Comparison of ENCODE assay signal across 8 cellular contexts in genomic region chr16:81745704-81746558, GRCh38. TPM values are rescaled to one million over a fixed set of nuclear protein-coding genes. Genes with fewer than 3 reads are reported as not detected.
DNase-seq lines count a peak whose midpoint lies in the region; ATAC-seq and TF ChIP-seq lines count a peak whose summit lies in the region.

No MANE protein-coding gene starts in this region.

- CTCF ChIA-PET in GM10248 (lab: Yijun Ruan, JAX): interaction anchor here (0.7 to 1.7 kb wide), 3 partner anchors 8 to 129 kb away, joined by 3 read pairs; no protein-coding TSS in a partner anchor
- CTCF ChIA-PET in HEK293T (lab: Yijun Ruan, JAX): interaction anchor here (0.7 kb wide), 1 partner anchor 16 kb away, joined by 3 read pairs; no protein-coding TSS in a partner anchor
- CTCF ChIA-PET in activated CD8-positive, alpha-beta T cell treated with anti-CD3 and anti-CD28 coated beads for 36 hours (lab: Charles Lee): interaction anchor here (1.7 kb wide), 1 partner anchor 128 kb away, joined by 8 read pairs; no protein-coding TSS in a partner anchor

- H3K9me3 Mint-ChIP-seq in activated CD8-positive, alpha-beta T cell treated with anti-CD3 and anti-CD28 coated beads for 36 hours: no peaks in the 10 kb centered on the region
- no peaks in the 10 kb centered on the region for H3K9me3 Mint-ChIP-seq in memory B cell

- peak; percentile 84 for DNase-seq in GM10248 (ENCODE audit: extremely low spot score)
- peak; percentile 84 for DNase-seq in HEK293T (ENCODE audit: extremely low spot score)
- DNase-seq in NCI-H2171 treated with DMSO at 0.1 percent for 48 hours (lab: John Stamatoyannopoulos, UW): peak; percentile 71
- DNase-seq in activated CD8-positive, alpha-beta T cell treated with anti-CD3 and anti-CD28 coated beads for 36 hours: peak; percentile 84
- peak; percentile 65 for DNase-seq in effector CD4-positive, alpha-beta T cell
- DNase-seq in memory B cell (ENCODE audit: low spot score in 2 of 2): peak; percentile 69 to 74
- peak; percentile 45 for DNase-seq in stimulated activated CD8-positive, alpha-beta memory T cell treated with anti-CD3 and anti-CD28 coated beads, Interleukin-12 subunit alpha, Interleukin-12 subunit beta, amount 100 ng/mL, for 24 hours (ENCODE audit: extremely low read depth)

- H3K4me1 Mint-ChIP-seq in activated CD8-positive, alpha-beta T cell treated with anti-CD3 and anti-CD28 coated beads for 36 hours (ENCODE audit: low read depth): peaks cover 16% of the 10 kb centered on the region
- H3K4me1 Mint-ChIP-seq in memory B cell: peaks cover 33% of the 10 kb centered on the region

- intact Hi-C loops in activated CD8-positive, alpha-beta T cell treated with anti-CD3 and anti-CD28 coated beads for 36 hours (cut with micrococcal nuclease): no loop called here

- POLR2A ChIA-PET in GM10248 (lab: Yijun Ruan, JAX) (no interaction called here), HEK293T (lab: Yijun Ruan, JAX) (no interaction called here)
- POLR2A ChIA-PET in activated CD8-positive, alpha-beta T cell treated with anti-CD3 and anti-CD28 coated beads for 36 hours (lab: Charles Lee): no interaction called here

- H3K36me3 Mint-ChIP-seq in activated CD8-positive, alpha-beta T cell treated with anti-CD3 and anti-CD28 coated beads for 36 hours (ENCODE audit: low read depth): no peaks in the 10 kb centered on the region
- H3K36me3 Mint-ChIP-seq in memory B cell: no peaks in the 10 kb centered on the region

- TF ChIP-seq CTCF in GM10248 (IDR thresholded peaks at IDR 0.05; ENCODE audit: control extremely low read depth, extremely low read depth, low read depth, missing control alignments): no peak
- TF ChIP-seq CTCF in activated CD8-positive, alpha-beta T cell treated with anti-CD3 and anti-CD28 coated beads for 36 hours (IDR thresholded peaks at IDR 0.05): no peak

- peak overlapping the region; percentile 63 for H3K4me3 Mint-ChIP-seq in activated CD8-positive, alpha-beta T cell treated with anti-CD3 and anti-CD28 coated beads for 36 hours
- peak overlapping the region; percentile 85 for H3K4me3 Mint-ChIP-seq in memory B cell

- no peaks in the 10 kb centered on the region for H3K27me3 Mint-ChIP-seq in activated CD8-positive, alpha-beta T cell treated with anti-CD3 and anti-CD28 coated beads for 36 hours
- H3K27me3 Mint-ChIP-seq in memory B cell: no peaks in the 10 kb centered on the region

- H3K27ac Mint-ChIP-seq in activated CD8-positive, alpha-beta T cell treated with anti-CD3 and anti-CD28 coated beads for 36 hours: peak overlapping the region; percentile 63
- peak overlapping the region; percentile 57 for H3K27ac Mint-ChIP-seq in memory B cell

- peak; percentile 91 for ATAC-seq in activated CD8-positive, alpha-beta T cell treated with anti-CD3 and anti-CD28 coated beads for 36 hours
- peak; percentile 93 for ATAC-seq in memory B cell (ENCODE audit: low read depth)
- ATAC-seq in HG02981 (IDR thresholded peaks at IDR 0.05; ENCODE audit: unreplicated experiment): no peak

TF ChIP-seq in HEK293T, 16 proteins besides CTCF, POLR2A, EP300 and RAD21:
- TF ChIP-seq ELF4 (IDR thresholded peaks at IDR 0.05) (no peak), L3MBTL2 (conservative IDR thresholded peaks at IDR 0.05) (peak; percentile 82)
TF ChIP-seq in HEK293T: peak in this region for 1.

RNA-seq across cellular contexts. Expression of gene PLCG2, which starts 33.2 kb away (rescaled TPM):
- 10 to 100 TPM; 12.7 to 13.7 TPM for total RNA-seq in activated CD8-positive, alpha-beta T cell treated with anti-CD3 and anti-CD28 coated beads for 36 hours
